ENCODE assay signal across 20 cellular contexts in genomic region chr16:65950211-65950610, GRCh38.
A peak's percentile ranks its signal among the peaks of the same experiment; 100 is the strongest.
DNase-seq lines count a peak whose midpoint lies in the region; ATAC-seq and TF ChIP-seq lines count a peak whose summit lies in the region.
"Had no signal": no experiment of that assay in that cellular context is flagged by ENCODE, and none has a peak within 500 bp of the region (broad histone marks: within the 10 kb centered on the region; RNA-seq: fewer than 3 reads in every experiment).

No MANE protein-coding gene starts in this region.

- POLR2A ChIA-PET in PC-3 (lab: Charles Lee; ENCODE audit: unreplicated experiment), result no interaction called here

- ATAC-seq in PC-3 (no peak), mucosa of descending colon (no peak)
- ATAC-seq: Panc1 had no signal

- H2AFZ ChIP-seq in PC-3 (ENCODE audit: low read length), result no peak overlapping the region

- CTCF ChIA-PET in PC-3 (lab: Charles Lee), result no interaction called here

- H3K4me3 ChIP-seq in PC-3 (ENCODE audit: low read length) (no peak overlapping the region), mucosa of descending colon (no peak overlapping the region)
- H3K4me3 ChIP-seq: BLaER1 treated with 17β-estradiol and CSF1 and Interleukin-3, amounts not matched to agents 10 nM and 100 nM; SJSA1 had no signal

- H3K9me2 ChIP-seq in PC-3 (replicated peaks; ENCODE audit: low read length), result no peaks in the 10 kb centered on the region

- H4K20me1 ChIP-seq in PC-3 (ENCODE audit: low read length), result no peaks in the 10 kb centered on the region
- H4K20me1 ChIP-seq: BLaER1 treated with 17β-estradiol and CSF1 and Interleukin-3, amounts not matched to agents 10 nM and 100 nM had no signal

- H3K9ac ChIP-seq in PC-3 (ENCODE audit: low read length), result no peak overlapping the region
- H3K9ac ChIP-seq: BLaER1 treated with 17β-estradiol and CSF1 and Interleukin-3, amounts not matched to agents 10 nM and 100 nM had no signal

- no peaks in the 10 kb centered on the region for H3K27me3 ChIP-seq in PC-3 (ENCODE audit: low read length)
- H3K27me3 ChIP-seq: BLaER1 treated with 17β-estradiol and CSF1 and Interleukin-3, amounts not matched to agents 10 nM and 100 nM had no signal

- H3K4me1 ChIP-seq in PC-3 (ENCODE audit: insufficient read depth, low read length) (no peaks in the 10 kb centered on the region), mucosa of descending colon (ENCODE audit: low read depth) (no peaks in the 10 kb centered on the region)
- H3K4me1 ChIP-seq: Caco-2, SJSA1 had no signal

- no peaks in the 10 kb centered on the region for H3F3A ChIP-seq in PC-3 (ENCODE audit: low read length, unreplicated experiment)

- TF ChIP-seq CTCF in PC-3 (conservative IDR thresholded peaks at IDR 0.05; ENCODE audit: low read depth, low read length), result no peak
- no peak for TF ChIP-seq CTCF in mucosa of descending colon (IDR thresholded peaks at IDR 0.05)

- BruUV-seq in PC-3 (replicated peaks; lab: Mats Ljungman, UMichigan), result no TSS peak

- no peak overlapping the region for H3K4me2 ChIP-seq in PC-3 (ENCODE audit: low read length)
- H3K4me2 ChIP-seq: BLaER1 treated with 17β-estradiol and CSF1 and Interleukin-3, amounts not matched to agents 10 nM and 100 nM had no signal

- H3K27ac ChIP-seq in PC-3 (ENCODE audit: low read length), result no peak overlapping the region
- H3K27ac ChIP-seq: BLaER1 treated with 17β-estradiol and CSF1 and Interleukin-3, amounts not matched to agents 10 nM and 100 nM; SJSA1 had no signal

- intact Hi-C loops in PC-3 (cut with micrococcal nuclease), result no loop called here
- intact Hi-C loops in mucosa of descending colon (cut with DNase I, micrococcal nuclease), result no loop called here

- no peaks in the 10 kb centered on the region for H3K79me2 ChIP-seq in PC-3 (ENCODE audit: low read length)

- H3K9me3 ChIP-seq in PC-3 (ENCODE audit: low read length) (no peaks in the 10 kb centered on the region), mucosa of descending colon (no peaks in the 10 kb centered on the region)
- H3K9me3 ChIP-seq: BLaER1 treated with 17β-estradiol and CSF1 and Interleukin-3, amounts not matched to agents 10 nM and 100 nM; Caco-2; SJSA1 had no signal

- peak; percentile 2 for DNase-seq in NCI-H1694 (lab: John Stamatoyannopoulos, UW)
- no peak for DNase-seq in NCI-H1694 treated with DMSO at 0.1 percent for 48 hours (lab: John Stamatoyannopoulos, UW)
- peak; percentile 6 for DNase-seq in PC-3
- DNase-seq in iris pigment epithelial cell (ENCODE audit: low read depth), result peak; percentile 24
- no peak for DNase-seq in RPMI8226
- DNase-seq in mucosa of descending colon, result no peak
- no peak for DNase-seq in NCI-H526 (lab: John Stamatoyannopoulos, UW)
- DNase-seq: 8988T; Caco-2; CD4-positive, alpha-beta memory T cell; DMS 273 treated with DMSO at 0.1 percent for 48 hours; KBM-7; NCI-H1105; NCI-H2107; NCI-H446 treated with DMSO at 0.1 percent for 48 hours; NK-92 treated with Interleukin-12 subunit alpha and Interleukin-12 subunit beta, amount 100 ng/mL, for 24 hours; T-helper 1 cell had no signal

- H3K36me3 ChIP-seq in PC-3 (ENCODE audit: low read depth, low read length) (no peaks in the 10 kb centered on the region), mucosa of descending colon (ENCODE audit: low read depth) (no peaks in the 10 kb centered on the region)
- H3K36me3 ChIP-seq: BLaER1 treated with 17β-estradiol and CSF1 and Interleukin-3, amounts not matched to agents 10 nM and 100 nM; SJSA1 had no signal

Comparison
In these comparisons a context has a peak if more than half of its experiments do, and no peak if none do; other contexts are left out.
1. DNase-seq: peak in NCI-H1694 (single experiment), PC-3 (single experiment) and iris pigment epithelial cell (single experiment); none in NCI-H1694 treated with DMSO at 0.1 percent for 48 hours (single experiment), RPMI8226 (single experiment), mucosa of descending colon (0 of 3) and NCI-H526 (0 of 2).